Comparison of ENCODE assay signal across 13 cellular contexts in genomic region chr4:153426207-153426886, GRCh38. TPM values are rescaled to one million over a fixed set of nuclear protein-coding genes. Genes with fewer than 3 reads are reported as not detected.
DNase-seq lines count a peak whose midpoint lies in the region; ATAC-seq, FAIRE-seq and TF ChIP-seq lines count a peak whose summit lies in the region.
"Had no signal": no experiment of that assay in that cellular context is flagged by ENCODE, and none has a peak within 500 bp of the region (broad histone marks: within the 10 kb centered on the region; RNA-seq: fewer than 3 reads in every experiment).

No MANE protein-coding gene starts in this region.

- H3K9me2 ChIP-seq in SK-N-SH = no peaks in the 10 kb centered on the region

- TF ChIP-seq RAD21 in GM12878 (IDR thresholded peaks at IDR 0.05; ENCODE audit: insufficient read depth, low read depth, low read length) (no peak), SK-N-SH (IDR thresholded peaks at IDR 0.05; ENCODE audit: low read length) (no peak)

- no peak overlapping the region for H3K4me3 ChIP-seq in GM12865 (ENCODE audit: low read depth, low read length)
- no peak overlapping the region for H3K4me3 ChIP-seq in GM12878
- H3K4me3 ChIP-seq in SK-N-SH (ENCODE audit: low read depth in 2 of 2, low read length in 1 of 2) = no peak overlapping the region
- no peak overlapping the region for H3K4me3 ChIP-seq in dorsolateral prefrontal cortex
- H3K4me3 ChIP-seq: cardiac muscle cell, gastroesophageal sphincter had no signal

- 48% methylated on average over 4 of the region's 4 CpGs for WGBS in GM12878 (ENCODE audit: insufficient coverage, insufficient replicate concordance, low lambda C conversion rate, missing lambda C conversion rate)
- 94% methylated on average over 4 of the region's 4 CpGs for WGBS in SK-N-SH (ENCODE audit: low lambda C conversion rate)

- peak; percentile 85 for FAIRE-seq in GM12878 (lab: Jason Lieb, UNC)

- SMC1A ChIA-PET in GM12878 (lab: Charles Lee; ENCODE audit: uncharacterized antibody, unreplicated experiment) = interaction anchor here (1.3 to 2.0 kb wide), 5 partner anchors 11 to 217 kb away, joined by 3 to 7 read pairs (median 6); no protein-coding TSS in a partner anchor

- TF ChIP-seq POLR2A in GM12878 (IDR thresholded peaks at IDR 0.05; ENCODE audit: low read depth, low read length) = no peak

- H3K9me3 ChIP-seq in GM12878 (replicated peaks; ENCODE audit: control insufficient read depth, insufficient read depth, low read length) (no peaks in the 10 kb centered on the region), SK-N-SH (no peaks in the 10 kb centered on the region)
- H3K9me3 ChIP-seq: gastroesophageal sphincter had no signal

- H3K27me3 ChIP-seq in GM12878 (replicated peaks in 1 of 2; ENCODE audit: control insufficient read depth in 2 of 2, insufficient read depth in 2 of 2, low read length in 1 of 2) (no peaks in the 10 kb centered on the region), SK-N-SH (ENCODE audit: insufficient read depth) (no peaks in the 10 kb centered on the region), dorsolateral prefrontal cortex (no peaks in the 10 kb centered on the region)
- H3K27me3 ChIP-seq: cardiac muscle cell, gastroesophageal sphincter had no signal

- DNase-seq in GM12865 (ENCODE audit: low read depth) = peak; percentile 66
- DNase-seq in GM12878 (ENCODE audit: low read depth, low spot score) = no peak
- no peak for DNase-seq in SK-N-SH
- no peak for DNase-seq in dorsolateral prefrontal cortex
- no peak for DNase-seq in HT-29 (ENCODE audit: low spot score)
- DNase-seq: DMS153, mesendoderm, OCI-M1 had no signal

- H2AFZ ChIP-seq in GM12878 (ENCODE audit: control insufficient read depth, low read depth, low read length) (peak overlapping the region; percentile 27; the same call in 1 of the 2 replicates), SK-N-SH (ENCODE audit: low read depth) (no peak overlapping the region)

- H3K4me1 ChIP-seq in GM12878 (ENCODE audit: control insufficient read depth, insufficient read depth, low read length) (peaks cover 20% of the 10 kb centered on the region), SK-N-SH (ENCODE audit: control insufficient read depth in 1 of 2, insufficient read depth in 2 of 2, low read depth in 1 of 2, low read length in 1 of 2) (0 out of 4 replicates have a peak, but pooled peaks cover 0 to 6% of the 10 kb centered on the region in 2 experiments)

- intact Hi-C loops in GM12878 (cut with micrococcal nuclease; ENCODE audit: unreplicated experiment) (no loop called here), dorsolateral prefrontal cortex (cut with DNase I) (no loop called here)

- peak; percentile 59 for ATAC-seq in GM19452 (IDR thresholded peaks at IDR 0.05; ENCODE audit: unreplicated experiment)
- ATAC-seq in HG03159 (IDR thresholded peaks at IDR 0.05; ENCODE audit: unreplicated experiment) = peak; percentile 73
- peak; percentile 58 for ATAC-seq in GM12878
- no peak for ATAC-seq in HG02588 (IDR thresholded peaks at IDR 0.05; ENCODE audit: unreplicated experiment)
- ATAC-seq: gastroesophageal sphincter had no signal

- POLR2A ChIA-PET in GM12878 (lab: Charles Lee) (interaction anchor here (0.6 to 1.5 kb wide), 3 partner anchors 9 to 57 kb away, joined by 3 to 10 read pairs (median 5); no protein-coding TSS in a partner anchor), SK-N-SH (lab: Yijun Ruan, JAX) (no interaction called here)

- BruUV-seq in GM12878 (replicated peaks; lab: Mats Ljungman, UMichigan) = no TSS peak

- H3K36me3 ChIP-seq in GM12878 (ENCODE audit: control insufficient read depth in 2 of 2, insufficient read depth in 2 of 2, low read length in 1 of 2) (no peaks in the 10 kb centered on the region), SK-N-SH (replicated peaks in 1 of 2; ENCODE audit: control insufficient read depth in 1 of 2, insufficient read depth in 2 of 2, low read length in 1 of 2) (no peaks in the 10 kb centered on the region)
- H3K36me3 ChIP-seq: cardiac muscle cell, gastroesophageal sphincter had no signal

- 0 out of 2 replicates have a peak overlapping the region, but pooled peaks have one; percentile 4 for H3K27ac ChIP-seq in GM12878 (ENCODE audit: control insufficient read depth, insufficient read depth)
- H3K27ac ChIP-seq in SK-N-SH (ENCODE audit: low read depth in 2 of 2, low read length in 1 of 2) = no peak overlapping the region
- H3K27ac ChIP-seq in dorsolateral prefrontal cortex = no peak overlapping the region
- H3K27ac ChIP-seq: cardiac muscle cell, gastroesophageal sphincter had no signal

- in situ Hi-C loops in GM12878 (cut with MboI) = no loop called here

- H3K79me2 ChIP-seq in GM12878 (ENCODE audit: control insufficient read depth, insufficient read depth, low read length) (no peaks in the 10 kb centered on the region), SK-N-SH (ENCODE audit: insufficient read depth) (no peaks in the 10 kb centered on the region)

- TF ChIP-seq CTCF in GM12865 (IDR thresholded peaks at IDR 0.05; ENCODE audit: insufficient read depth, low read depth, low read length, missing control alignments) (no peak), GM12878 (IDR thresholded peaks at IDR 0.05 in 2 of 3, conservative IDR thresholded peaks at IDR 0.05 in 1 of 3; ENCODE audit: control insufficient read depth in 2 of 3, extremely low read depth in 1 of 3, insufficient read depth in 1 of 3, low read depth in 3 of 3, low read length in 3 of 3) (no peak), SK-N-SH (IDR thresholded peaks at IDR 0.05) (no peak), dorsolateral prefrontal cortex (IDR thresholded peaks at IDR 0.05 in 54 of 56, conservative IDR thresholded peaks at IDR 0.05 in 2 of 56; ENCODE audit: low read depth in 1 of 56, partially characterized antibody in 56 of 56) (no peak)

- RAD21 ChIA-PET in GM12878 (lab: Charles Lee; ENCODE audit: unreplicated experiment) = interaction anchor here (0.9 to 1.5 kb wide), 5 partner anchors 12 to 147 kb away, joined by 3 to 7 read pairs (median 4); partner anchors contain the start of gene TMEM131L

- CTCF ChIA-PET in GM12878 (lab: Yijun Ruan, JAX) (interaction anchor here (0.9 to 1.3 kb wide), 2 partner anchors 117 to 146 kb away, joined by 3 read pairs; no protein-coding TSS in a partner anchor), SK-N-SH (lab: Yijun Ruan, JAX) (interaction anchor here (0.7 kb wide), 1 partner anchor 147 kb away, joined by 3 read pairs; no protein-coding TSS in a partner anchor)

- TF ChIP-seq EP300 in GM12878 (IDR thresholded peaks at IDR 0.05; ENCODE audit: borderline replicate concordance in 1 of 2, control insufficient read depth in 1 of 2, low read depth in 2 of 2, low read length in 2 of 2) (no peak), SK-N-SH (IDR thresholded peaks at IDR 0.05; ENCODE audit: borderline replicate concordance in 1 of 2, low read depth in 1 of 2, low read length in 1 of 2) (no peak)

- H3K4me2 ChIP-seq in GM12878 (ENCODE audit: control insufficient read depth, insufficient read depth) (peak overlapping the region; percentile 86), SK-N-SH (no peak overlapping the region)

- H3K9ac ChIP-seq in GM12878 (ENCODE audit: control insufficient read depth, insufficient read depth, low read length) (no peak overlapping the region), SK-N-SH (no peak overlapping the region)

- no peaks in the 10 kb centered on the region for H4K20me1 ChIP-seq in GM12878 (ENCODE audit: control insufficient read depth, insufficient read depth)
- H4K20me1 ChIP-seq in SK-N-SH (ENCODE audit: insufficient read depth) = no peaks in the 10 kb centered on the region

- no peaks in the 10 kb centered on the region for H3F3A ChIP-seq in SK-N-SH (replicated peaks; ENCODE audit: insufficient read depth)

TF ChIP-seq in GM12878, 131 proteins besides CTCF, POLR2A, EP300 and RAD21 (continues in another document):
- TF ChIP-seq RUNX3 (IDR thresholded peaks at IDR 0.05; ENCODE audit: low read length) = peak; percentile 85

TF ChIP-seq in SK-N-SH, 30 proteins besides CTCF, POLR2A, EP300 and RAD21 (continues in another document):
- TF ChIP-seq POLR2AphosphoS5 (IDR thresholded peaks at IDR 0.05; ENCODE audit: low read depth, low read length) (no peak), TCF12 (IDR thresholded peaks at IDR 0.05) (no peak)
- TF ChIP-seq, protein P1, sequence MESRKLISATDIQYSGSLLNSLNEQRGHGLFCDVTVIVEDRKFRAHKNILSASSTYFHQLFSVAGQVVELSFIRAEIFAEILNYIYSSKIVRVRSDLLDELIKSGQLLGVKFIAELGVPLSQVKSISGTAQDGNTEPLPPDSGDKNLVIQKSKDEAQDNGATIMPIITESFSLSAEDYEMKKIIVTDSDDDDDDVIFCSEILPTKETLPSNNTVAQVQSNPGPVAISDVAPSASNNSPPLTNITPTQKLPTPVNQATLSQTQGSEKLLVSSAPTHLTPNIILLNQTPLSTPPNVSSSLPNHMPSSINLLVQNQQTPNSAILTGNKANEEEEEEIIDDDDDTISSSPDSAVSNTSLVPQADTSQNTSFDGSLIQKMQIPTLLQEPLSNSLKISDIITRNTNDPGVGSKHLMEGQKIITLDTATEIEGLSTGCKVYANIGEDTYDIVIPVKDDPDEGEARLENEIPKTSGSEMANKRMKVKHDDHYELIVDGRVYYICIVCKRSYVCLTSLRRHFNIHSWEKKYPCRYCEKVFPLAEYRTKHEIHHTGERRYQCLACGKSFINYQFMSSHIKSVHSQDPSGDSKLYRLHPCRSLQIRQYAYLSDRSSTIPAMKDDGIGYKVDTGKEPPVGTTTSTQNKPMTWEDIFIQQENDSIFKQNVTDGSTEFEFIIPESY (IDR thresholded peaks at IDR 0.05; ENCODE audit: borderline replicate concordance, low read depth) = no peak

RNA-seq across cellular contexts. Expression of gene TMEM131L, which starts 39.8 kb away (rescaled TPM):
- 766 and 777 TPM in 2 replicates for total RNA-seq in GM12878 (2013; cell fraction: nucleolus; rRNA removed)
- total RNA-seq in GM12878 (2014; rRNA removed) (77.0 and 90.4 TPM in 2 replicates), GM12878 (2014; rRNA removed; fragmentation: Illumina TruSeq; extraction: Trizol) (64.0 and 66.4 TPM in 2 replicates), GM12878 (2021) (77.8 and 85.2 TPM in 2 replicates), dorsolateral prefrontal cortex (10 to 100 TPM in 40 of 120 experiments, 1 to 10 TPM in 80; 3.8 to 16.5 (median 8.7) TPM)
- 39.6 TPM for polyA plus RNA-seq in GM12878 (2011; ENCODE audit: low read depth)
- polyA plus RNA-seq in GM12878 (2011; rRNA removed) (90.9 and 101 TPM in 2 replicates), GM12878 (2014; fragmentation: Illumina TruSeq; extraction: Trizol) (74.3 and 94.5 TPM in 2 replicates), GM12878 (2014; fragmentation: Nextera tagmentation; extraction: Ambion mirVana) (1 to 10 TPM; 8.5 to 9.5 TPM), GM12878 (2014; rRNA removed) (47.1 and 47.5 TPM in 2 replicates), GM12878 (2016; fragmentation: Nextera tagmentation; extraction: Ambion mirVana) (10 to 100 TPM; 74.5 TPM), SK-N-SH (2012; rRNA removed) (6.2 and 6.8 TPM in 2 replicates)
- polyA plus RNA-seq in GM12878 (2011; cell fraction: cytosol; rRNA removed) = 65.6 and 84.8 TPM in 2 replicates
- polyA plus RNA-seq in GM12878 (2011; cell fraction: nucleus; rRNA removed) = 169 and 183 TPM in 2 replicates
- 45.1 and 70.5 TPM in 2 replicates for polyA plus RNA-seq in GM12878 (2012)
- 177 and 187 TPM in 2 replicates for polyA minus RNA-seq in GM12878 (2011; rRNA and poly(A)+ RNA removed)
- polyA minus RNA-seq in GM12878 (2011; cell fraction: cytosol; rRNA and poly(A)+ RNA removed) = 53.1 and 74.4 TPM in 2 replicates
- 194 and 231 TPM in 2 replicates for polyA minus RNA-seq in GM12878 (2011; cell fraction: nucleus; rRNA and poly(A)+ RNA removed)
- polyA plus RNA-seq in SK-N-SH (2012; cell fraction: cytosol; rRNA removed) = 4.6 and 4.9 TPM in 2 replicates
- polyA plus RNA-seq in SK-N-SH (2012; cell fraction: nucleus; rRNA removed) = 15.8 and 17.0 TPM in 2 replicates
- 4.6 and 6.3 TPM in 2 replicates for total RNA-seq in HT-29 (2014; rRNA removed; shearing (Covaris generic))
